Comparison of ENCODE assay signal across 8 cellular contexts in the genomic region with DNA sequence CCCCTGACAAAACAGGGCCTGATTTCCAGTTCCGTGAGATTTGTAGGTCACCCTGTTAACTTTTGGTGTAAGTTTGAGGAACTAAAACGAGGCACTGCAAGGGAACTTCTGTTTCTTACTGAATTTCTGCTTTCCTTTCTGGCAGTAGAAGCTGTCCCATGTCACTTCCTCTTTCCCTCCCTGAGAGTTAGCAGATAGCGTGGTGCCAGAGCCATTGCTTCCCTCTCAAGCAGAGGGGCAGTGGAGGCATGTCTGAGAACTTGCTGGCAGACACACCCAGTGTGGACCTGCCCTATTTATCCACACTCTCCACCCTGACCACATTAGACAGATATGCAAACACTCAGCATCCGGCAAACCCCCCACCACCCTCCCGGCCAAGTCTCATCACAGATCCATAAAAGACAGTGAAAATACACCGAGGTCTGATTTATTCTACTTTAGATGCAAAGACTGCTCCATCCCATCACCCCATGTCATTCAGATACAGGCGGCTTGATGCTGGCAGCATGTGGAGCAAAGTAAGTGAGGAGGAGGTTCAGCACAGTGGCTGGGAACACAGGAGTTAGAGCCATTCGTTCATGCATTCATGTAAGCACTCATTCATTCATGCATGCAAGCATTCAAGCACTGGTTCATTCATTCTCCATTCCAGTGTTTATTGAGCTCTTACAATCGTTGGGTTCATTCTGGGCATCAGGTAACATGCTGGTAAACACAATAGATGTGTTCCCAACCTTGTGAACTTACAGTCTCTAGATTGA.
DNase-seq lines count a peak whose midpoint lies in the region; ATAC-seq and TF ChIP-seq lines count a peak whose summit lies in the region.

No MANE protein-coding gene starts in this region.

- no peaks in the 10 kb centered on the region for H3K9me3 Mint-ChIP-seq in dendritic cell treated with granulocyte-macrophage colony-stimulating factor and Interleukin-4, amounts not matched to agents 40 ng/mL and 50 ng/mL, for 4 days
- no peaks in the 10 kb centered on the region for H3K9me3 Mint-ChIP-seq in stimulated activated naive B cell treated with anti-CD40 and anti-IgM and Interleukin-4, amounts not matched to agents 10 μg/mL and 1 μg/mL and 100 μg/mL, for 72 hours

- peaks cover 44% of the 10 kb centered on the region for H3K4me1 Mint-ChIP-seq in dendritic cell treated with granulocyte-macrophage colony-stimulating factor and Interleukin-4, amounts not matched to agents 40 ng/mL and 50 ng/mL, for 4 days (ENCODE audit: low read depth)
- peaks cover 39 to 49% of the 10 kb centered on the region in 2 donors for H3K4me1 Mint-ChIP-seq in stimulated activated naive B cell treated with anti-CD40 and anti-IgM and Interleukin-4, amounts not matched to agents 10 μg/mL and 1 μg/mL and 100 μg/mL, for 72 hours

- no peak for TF ChIP-seq CTCF in gastroesophageal sphincter (IDR thresholded peaks at IDR 0.05)

- peak; percentile 86 for DNase-seq in Karpas-422
- peak; percentile 61 for DNase-seq in stimulated activated naive B cell treated with anti-CD40 and anti-IgM and Interleukin-4, amounts not matched to agents 10 μg/mL and 1 μg/mL and 100 μg/mL, for 72 hours
- DNase-seq in NCI-H2081 (lab: John Stamatoyannopoulos, UW) = no peak
- no peak for DNase-seq in stimulated activated CD8-positive, alpha-beta memory T cell treated with anti-CD3 and anti-CD28 coated beads, Interleukin-4, amount 100 ng/mL, for 48 hours

- H3K9me3 ChIP-seq in Karpas-422 (ENCODE audit: low read length) = no peaks in the 10 kb centered on the region
- H3K9me3 ChIP-seq in gastroesophageal sphincter = no peaks in the 10 kb centered on the region

- H3K36me3 Mint-ChIP-seq in dendritic cell treated with granulocyte-macrophage colony-stimulating factor and Interleukin-4, amounts not matched to agents 40 ng/mL and 50 ng/mL, for 4 days (ENCODE audit: low read depth) = no peaks in the 10 kb centered on the region
- H3K36me3 Mint-ChIP-seq in stimulated activated naive B cell treated with anti-CD40 and anti-IgM and Interleukin-4, amounts not matched to agents 10 μg/mL and 1 μg/mL and 100 μg/mL, for 72 hours = no peaks in the 10 kb centered on the region

- no peak overlapping the region for H3K27ac ChIP-seq in Karpas-422 (ENCODE audit: low read length)
- no peak overlapping the region for H3K27ac ChIP-seq in gastroesophageal sphincter

- H3K9ac ChIP-seq in Karpas-422 (ENCODE audit: low read length) = peak overlapping the region; percentile 26; the same call in 1 of the 2 replicates

- H2AFZ ChIP-seq in Karpas-422 (ENCODE audit: low read length) = peak overlapping the region; percentile 77

- no peak for TF ChIP-seq POLR2A in gastroesophageal sphincter (IDR thresholded peaks at IDR 0.05)

- H4K20me1 ChIP-seq in Karpas-422 (ENCODE audit: insufficient read depth, low read depth, low read length) = no peaks in the 10 kb centered on the region

- H3K36me3 ChIP-seq in Karpas-422 (ENCODE audit: insufficient read depth, low read length) = no peaks in the 10 kb centered on the region
- no peaks in the 10 kb centered on the region for H3K36me3 ChIP-seq in gastroesophageal sphincter

- TF ChIP-seq EP300 in gastroesophageal sphincter (IDR thresholded peaks at IDR 0.05) = no peak

- 72 to 73% methylated on average over 5 to 8 of the region's 9 CpGs for WGBS in gastroesophageal sphincter (ENCODE audit: low coverage in 1 of 2), 2 donors

- peak; percentile 89 for ATAC-seq in GM18502 (IDR thresholded peaks at IDR 0.05; ENCODE audit: poor library complexity, unreplicated experiment)
- ATAC-seq in GM21619 (IDR thresholded peaks at IDR 0.05; ENCODE audit: unreplicated experiment) = peak; percentile 91
- peak; percentile 90 to 96 for ATAC-seq in stimulated activated naive B cell treated with anti-CD40 and anti-IgM and Interleukin-4, amounts not matched to agents 10 μg/mL and 1 μg/mL and 100 μg/mL, for 72 hours (replicated peaks)
- ATAC-seq in gastroesophageal sphincter = no peak

- no peaks in the 10 kb centered on the region for H3K27me3 Mint-ChIP-seq in dendritic cell treated with granulocyte-macrophage colony-stimulating factor and Interleukin-4, amounts not matched to agents 40 ng/mL and 50 ng/mL, for 4 days
- no peaks in the 10 kb centered on the region for H3K27me3 Mint-ChIP-seq in stimulated activated naive B cell treated with anti-CD40 and anti-IgM and Interleukin-4, amounts not matched to agents 10 μg/mL and 1 μg/mL and 100 μg/mL, for 72 hours

- peak overlapping the region; percentile 28; the same call in 1 of the 2 replicates for H3K4me3 ChIP-seq in Karpas-422 (ENCODE audit: low read length)
- H3K4me3 ChIP-seq in gastroesophageal sphincter = no peak overlapping the region

- H3K4me2 ChIP-seq in Karpas-422 (ENCODE audit: low read depth, low read length, poor library complexity, severe bottlenecking) = peak overlapping the region; percentile 68

- H3K4me1 ChIP-seq in Karpas-422 (ENCODE audit: low read length) (peaks cover 14% of the 10 kb centered on the region), gastroesophageal sphincter (no peaks in the 10 kb centered on the region)

- H3K9me2 ChIP-seq in Karpas-422 (replicated peaks; ENCODE audit: insufficient read depth, low read length) = no peaks in the 10 kb centered on the region

- H3K27ac Mint-ChIP-seq in dendritic cell treated with granulocyte-macrophage colony-stimulating factor and Interleukin-4, amounts not matched to agents 40 ng/mL and 50 ng/mL, for 4 days = peak overlapping the region; percentile 92
- peak overlapping the region; percentile 95 for H3K27ac Mint-ChIP-seq in stimulated activated naive B cell treated with anti-CD40 and anti-IgM and Interleukin-4, amounts not matched to agents 10 μg/mL and 1 μg/mL and 100 μg/mL, for 72 hours

- intact Hi-C loops in dendritic cell treated with granulocyte-macrophage colony-stimulating factor and Interleukin-4, amounts not matched to agents 40 ng/mL and 50 ng/mL, for 4 days (cut with micrococcal nuclease) = loop anchor here (1.0 to 5.0 kb wide), 2 partner anchors 36 to 76 kb away; no protein-coding TSS in a partner anchor

- H3K79me2 ChIP-seq in Karpas-422 (ENCODE audit: low read length) = no peaks in the 10 kb centered on the region

- H3K4me3 Mint-ChIP-seq in dendritic cell treated with granulocyte-macrophage colony-stimulating factor and Interleukin-4, amounts not matched to agents 40 ng/mL and 50 ng/mL, for 4 days = peak overlapping the region; percentile 27
- H3K4me3 Mint-ChIP-seq in stimulated activated naive B cell treated with anti-CD40 and anti-IgM and Interleukin-4, amounts not matched to agents 10 μg/mL and 1 μg/mL and 100 μg/mL, for 72 hours = peak overlapping the region; percentile 71 to 75

- H3K27me3 ChIP-seq in Karpas-422 (ENCODE audit: low read length) = no peaks in the 10 kb centered on the region
- no peaks in the 10 kb centered on the region for H3K27me3 ChIP-seq in gastroesophageal sphincter

Comparison
In these comparisons a context has a peak if more than half of its experiments do, and no peak if none do; other contexts are left out.
1. DNase-seq: peak in Karpas-422 (single experiment) and stimulated activated naive B cell treated with anti-CD40 and anti-IgM and Interleukin-4, amounts not matched to agents 10 μg/mL and 1 μg/mL and 100 μg/mL, for 72 hours (single experiment); none in NCI-H2081 (0 of 2) and stimulated activated CD8-positive, alpha-beta memory T cell treated with anti-CD3 and anti-CD28 coated beads, Interleukin-4, amount 100 ng/mL, for 48 hours (single experiment).